20 cellular contexts compared by ENCODE assay signal in the genomic region with DNA sequence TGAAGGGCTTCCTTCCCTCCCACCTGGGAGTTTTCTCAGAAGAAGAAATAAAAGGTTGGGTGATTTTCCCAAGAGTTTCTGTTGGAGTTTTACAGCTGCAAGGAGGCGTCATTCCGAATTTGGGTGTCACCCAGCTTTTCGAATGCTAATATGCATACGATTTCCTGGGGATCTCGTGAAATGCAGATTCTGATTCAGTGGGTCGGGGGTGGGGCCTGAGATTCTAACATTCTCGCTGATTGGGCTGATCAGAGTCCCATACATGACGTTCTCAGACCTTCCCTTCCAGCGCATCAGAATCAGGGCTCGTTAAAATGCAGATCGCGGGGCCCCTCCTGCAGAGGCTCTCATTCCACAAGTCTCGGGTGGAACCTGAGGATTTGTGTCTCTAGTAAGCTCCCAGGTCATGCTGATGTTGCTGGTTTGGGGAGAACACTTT.
DNase-seq lines count a peak whose midpoint lies in the region; ATAC-seq, FAIRE-seq and TF ChIP-seq lines count a peak whose summit lies in the region.
"Had no signal": no experiment of that assay in that cellular context is flagged by ENCODE, and none has a peak within 500 bp of the region (broad histone marks: within the 10 kb centered on the region; RNA-seq: fewer than 3 reads in every experiment).

No MANE protein-coding gene starts in this region.

- H2BK120ac ChIP-seq in H1 (replicated peaks; ENCODE audit: low read depth, low read length) = peak overlapping the region; percentile 86
- H2BK120ac ChIP-seq in mesendoderm (ENCODE audit: low read depth, low read length) = no peak overlapping the region

- H2AFZ ChIP-seq in HCT116 (ENCODE audit: low read depth, low read length, poor library complexity, severe bottlenecking) = no peak overlapping the region
- no peak overlapping the region for H2AFZ ChIP-seq in H1 (ENCODE audit: low read length)

- H2BK15ac ChIP-seq in H1 (ENCODE audit: low read length) (no peak overlapping the region), mesendoderm (replicated peaks; ENCODE audit: low read depth) (no peak overlapping the region)

- intact Hi-C loops in HCT116 (cut with micrococcal nuclease) = no loop called here

- WGBS in H1 (ENCODE audit: extremely low coverage in 1 of 2, insufficient coverage in 1 of 2, insufficient read length in 1 of 2, insufficient replicate concordance in 2 of 2, low coverage in 1 of 2, low lambda C conversion rate in 2 of 2, missing lambda C conversion rate in 1 of 2), 2 experiments = 2% methylated on average over 13 of the region's 13 CpGs; no CpG with 5 or more reads in 1 of the 2 experiments
- no CpG with 5 or more reads among the region's 13 CpGs for WGBS in mesendoderm (ENCODE audit: extremely low coverage, insufficient coverage, low lambda C conversion rate)

- RAD21 ChIA-PET in HCT116 (lab: Charles Lee; ENCODE audit: low non-redundant PET in 1 of 2, low total read pairs in 2 of 2, uncharacterized antibody in 2 of 2, unreplicated experiment in 2 of 2) = no interaction called here

- H4K8ac ChIP-seq in H1 (ENCODE audit: extremely low read depth, insufficient read depth, low read length) (peak overlapping the region; percentile 1; the same call in 1 of the 2 replicates), mesendoderm (ENCODE audit: low read depth, low read length) (no peak overlapping the region)

- no peak overlapping the region for H3K4me3 ChIP-seq in HCT116 (replicated peaks in 1 of 2; ENCODE audit: low read depth in 1 of 2, low read length in 2 of 2)
- H3K4me3 ChIP-seq in H1 (ENCODE audit: extremely low read depth in 1 of 4, insufficient read depth in 2 of 4, low read depth in 3 of 4, low read length in 4 of 4) = peak overlapping the region; percentile 12 to 52 (median 22); a peak in 7 of 8 replicates
- H3K4me3 ChIP-seq in mesendoderm (ENCODE audit: low read length) = no peak overlapping the region
- H3K4me3 ChIP-seq: BLaER1 treated with 17β-estradiol and CSF1 and Interleukin-3, amounts not matched to agents 10 nM and 100 nM; testis had no signal

- H2BK20ac ChIP-seq in H1 (ENCODE audit: low read length) = peak overlapping the region; percentile 6; the same call in 1 of the 2 replicates

- H3K23me2 ChIP-seq in H1 (ENCODE audit: low read depth, low read length) = peaks cover 4% of the 10 kb centered on the region; the same call in 1 of the 2 replicates

- H3K9ac ChIP-seq in HCT116 (ENCODE audit: low read length) (no peak overlapping the region), H1 (replicated peaks in 1 of 4; ENCODE audit: extremely low read depth in 1 of 4, low read depth in 3 of 4, low read length in 3 of 4) (peak overlapping the region in 2 of 4 experiments; percentile 5 to 11; a peak in 2 of 7 replicates), mesendoderm (ENCODE audit: low read length) (peak overlapping the region; percentile 24)
- H3K9ac ChIP-seq: BLaER1 treated with 17β-estradiol and CSF1 and Interleukin-3, amounts not matched to agents 10 nM and 100 nM had no signal

- H4K20me1 ChIP-seq in HCT116 (ENCODE audit: insufficient read depth) (no peaks in the 10 kb centered on the region), H1 (replicated peaks in 1 of 2; ENCODE audit: control insufficient read depth in 1 of 2, insufficient read depth in 2 of 2, low read length in 2 of 2) (no peaks in the 10 kb centered on the region)
- H4K20me1 ChIP-seq: BLaER1 treated with 17β-estradiol and CSF1 and Interleukin-3, amounts not matched to agents 10 nM and 100 nM had no signal

- H2BK12ac ChIP-seq in H1 (ENCODE audit: low read depth, low read length) = peak overlapping the region; percentile 52; the same call in 1 of the 2 replicates

- CTCF ChIA-PET in HCT116 (lab: Charles Lee) = no interaction called here
- CTCF ChIA-PET in H1 (lab: Charles Lee; ENCODE audit: partially characterized antibody) = interaction anchor here (0.5 to 6.1 kb wide), 11 partner anchors 10 to 181 kb away, joined by 3 to 61 read pairs (median 5); no protein-coding TSS in a partner anchor

- H3K79me2 ChIP-seq in HCT116 (ENCODE audit: insufficient read depth, low read length) (no peaks in the 10 kb centered on the region), H1 (ENCODE audit: control insufficient read depth in 1 of 2, insufficient read depth in 2 of 2, low read length in 2 of 2) (no peaks in the 10 kb centered on the region), mesendoderm (ENCODE audit: control insufficient read depth, insufficient read depth, low read length) (no peaks in the 10 kb centered on the region)

- FAIRE-seq in H1 (lab: Jason Lieb, UNC) = peak; percentile 96
- FAIRE-seq: colon had no signal

- H3K4me2 ChIP-seq in HCT116 (ENCODE audit: low read length) = no peak overlapping the region
- peak overlapping the region; percentile 69 to 86 for H3K4me2 ChIP-seq in H1 (ENCODE audit: insufficient read depth in 1 of 2, low read depth in 2 of 2, low read length in 2 of 2)
- H3K4me2 ChIP-seq in mesendoderm (ENCODE audit: low read length) = peak overlapping the region; percentile 16
- H3K4me2 ChIP-seq: BLaER1 treated with 17β-estradiol and CSF1 and Interleukin-3, amounts not matched to agents 10 nM and 100 nM had no signal

- H2AK5ac ChIP-seq in H1 (ENCODE audit: low read depth, low read length) (peak overlapping the region; percentile 67; the same call in 1 of the 2 replicates), mesendoderm (ENCODE audit: low read length) (no peak overlapping the region)

- TF ChIP-seq RAD21 in HCT116 (IDR thresholded peaks at IDR 0.05; ENCODE audit: low read depth) (no peak), H1 (IDR thresholded peaks at IDR 0.05 in 1 of 2, conservative IDR thresholded peaks at IDR 0.05 in 1 of 2; ENCODE audit: low read depth in 2 of 2, low read length in 2 of 2) (no peak)

- POLR2A ChIA-PET in HCT116 (lab: Charles Lee) = no interaction called here
- POLR2A ChIA-PET in H1 (lab: Charles Lee; ENCODE audit: partially characterized antibody) = interaction anchor here (0.6 to 2.7 kb wide), 14 partner anchors 9 to 1977 kb away, joined by 3 to 11 read pairs (median 4); a partner anchor contains a TSS

- H3K23ac ChIP-seq in H1 (ENCODE audit: insufficient read length) (no peak overlapping the region), mesendoderm (ENCODE audit: low read length) (no peak overlapping the region)

- H2BK5ac ChIP-seq in H1 (ENCODE audit: low read depth, low read length) (peak overlapping the region; percentile 85), mesendoderm (ENCODE audit: low read length) (peak overlapping the region; percentile 3)

- H3K79me1 ChIP-seq in H1 (ENCODE audit: low read depth, low read length) (no peaks in the 10 kb centered on the region), mesendoderm (ENCODE audit: low read length) (no peaks in the 10 kb centered on the region)

- H3K36me3 ChIP-seq in HCT116 (ENCODE audit: control insufficient read depth in 1 of 2, insufficient read depth in 2 of 2, low read length in 2 of 2) (no peaks in the 10 kb centered on the region), H1 (ENCODE audit: control insufficient read depth in 2 of 4, insufficient read depth in 4 of 4, low read length in 3 of 4) (no peaks in the 10 kb centered on the region), mesendoderm (ENCODE audit: control insufficient read depth, insufficient read depth, low read length) (no peaks in the 10 kb centered on the region)
- H3K36me3 ChIP-seq: BLaER1 treated with 17β-estradiol and CSF1 and Interleukin-3, amounts not matched to agents 10 nM and 100 nM had no signal

- no peak for ATAC-seq in HCT116
- ATAC-seq in GM19324 (IDR thresholded peaks at IDR 0.05; ENCODE audit: low FRiP score, unreplicated experiment) = no peak
- ATAC-seq: activated naive CD4-positive, alpha-beta T cell treated with anti-CD3 and anti-CD28 coated beads, Interleukin-2, amount 50 U/mL, for 72 hours; activated T-cell treated with anti-CD3 and anti-CD28 coated beads, Interleukin-2, amount 50 U/mL, for 72 hours; left lobe of liver; Panc1 had no signal

- H3K9me3 ChIP-seq in HCT116 (ENCODE audit: control insufficient read depth in 1 of 2, insufficient read depth in 1 of 2, low read depth in 1 of 2, low read length in 2 of 2) = no peaks in the 10 kb centered on the region
- H3K9me3 ChIP-seq in H1 (ENCODE audit: insufficient read depth in 2 of 2, low read depth in 1 of 2, low read length in 1 of 2) = no peaks in the 10 kb centered on the region
- H3K9me3 ChIP-seq: BLaER1 treated with 17β-estradiol and CSF1 and Interleukin-3, amounts not matched to agents 10 nM and 100 nM; testis had no signal

- H3K56ac ChIP-seq in H1 (replicated peaks; ENCODE audit: insufficient read length, low read depth, low read length) (no peak overlapping the region), mesendoderm (ENCODE audit: low read length) (peak overlapping the region; percentile 30)

- no peak overlapping the region for H3K14ac ChIP-seq in H1 (ENCODE audit: insufficient read length)

- no peak for TF ChIP-seq EP300 in H1 (IDR thresholded peaks at IDR 0.05; ENCODE audit: borderline replicate concordance in 1 of 2, low read depth in 2 of 2, low read length in 2 of 2)

- peak overlapping the region; percentile 15 for H3K4ac ChIP-seq in H1 (replicated peaks; ENCODE audit: insufficient read length, low read depth, low read length)
- no peak overlapping the region for H3K4ac ChIP-seq in mesendoderm (ENCODE audit: low read depth, low read length)

- peak overlapping the region; percentile 80 for H3K18ac ChIP-seq in H1 (ENCODE audit: extremely low read depth, low read length)
- peak overlapping the region; percentile 75 for H3K18ac ChIP-seq in mesendoderm (ENCODE audit: low read length)

- no peaks in the 10 kb centered on the region for H3K9me2 ChIP-seq in HCT116 (ENCODE audit: insufficient read depth)

- TF ChIP-seq POLR2A in HCT116 (IDR thresholded peaks at IDR 0.05; ENCODE audit: borderline replicate concordance, extremely low read depth, insufficient read depth, insufficient read length) (no peak), H1 (IDR thresholded peaks at IDR 0.05; ENCODE audit: control extremely low read depth in 1 of 2, low read depth in 2 of 2, low read length in 2 of 2) (peak; percentile 39 to 63; a peak in 2 of 3 replicates)

- no peak for DNase-seq in HCT116 (ENCODE audit: low read depth, low spot score)
- peak in 1 of 2 experiments; percentile 72 for DNase-seq in H1 (ENCODE audit: low read depth in 1 of 2, low spot score in 2 of 2)
- DNase-seq in mesendoderm = peak; percentile 89
- no peak for DNase-seq in activated naive CD4-positive, alpha-beta T cell (lab: John Stamatoyannopoulos, UW)
- DNase-seq in Kasumi-1 (lab: John Stamatoyannopoulos, UW) = no peak
- DNase-seq in activated CD4-positive, alpha-beta T cell treated with anti-CD3 and anti-CD28 coated beads, Interleukin-2, amount 50 U/mL, for 4 hours = no peak
- DNase-seq: activated CD8-positive, alpha-beta memory T cell treated with anti-CD3 and anti-CD28 coated beads for 24 hours; activated T-cell treated with anti-CD3 and anti-CD28 coated beads, Interleukin-2, amount 50 U/mL, for 72 hours; KBM-7; MV-4-11; NCI-H187 treated with DMSO at 0.1 percent for 48 hours; NCI-H2227 treated with DMSO at 0.1 percent for 48 hours; testis had no signal

- H3K4me1 ChIP-seq in HCT116 (ENCODE audit: control insufficient read depth in 1 of 2, insufficient read depth in 2 of 2, low read length in 2 of 2) (peaks cover 43 to 55% of the 10 kb centered on the region in 2 experiments), H1 (replicated peaks in 1 of 4; ENCODE audit: control insufficient read depth in 3 of 4, insufficient read depth in 4 of 4, low read length in 3 of 4) (peaks cover 14 to 25% (median 20%) of the 10 kb centered on the region in 4 experiments), mesendoderm (ENCODE audit: control insufficient read depth, low read depth, low read length) (peaks cover 8% of the 10 kb centered on the region)
- H3K4me1 ChIP-seq: testis had no signal

- H3K27me3 ChIP-seq in HCT116 (ENCODE audit: insufficient read depth, low read length) (no peaks in the 10 kb centered on the region), H1 (replicated peaks in 1 of 4; ENCODE audit: control insufficient read depth in 3 of 4, extremely low read depth in 1 of 4, insufficient read depth in 3 of 4, low read length in 3 of 4) (no peaks in the 10 kb centered on the region; a peak in 3 of 7 replicates), mesendoderm (ENCODE audit: insufficient read depth, low read length, poor library complexity) (no peaks in the 10 kb centered on the region)
- H3K27me3 ChIP-seq: BLaER1 treated with 17β-estradiol and CSF1 and Interleukin-3, amounts not matched to agents 10 nM and 100 nM; testis had no signal

- H4K5ac ChIP-seq in H1 (ENCODE audit: insufficient read length, low read depth, low read length) = peak overlapping the region; percentile 63
- H4K5ac ChIP-seq in mesendoderm (ENCODE audit: low read length) = no peak overlapping the region

- TF ChIP-seq CTCF in HCT116 (IDR thresholded peaks at IDR 0.05 in 2 of 3, conservative IDR thresholded peaks at IDR 0.05 in 1 of 3; ENCODE audit: borderline replicate concordance in 1 of 3, insufficient read depth in 1 of 3, low read depth in 2 of 3, low read length in 2 of 3) (no peak), H1 (IDR thresholded peaks at IDR 0.05; ENCODE audit: control extremely low read depth in 1 of 3, insufficient read depth in 1 of 3, low read depth in 1 of 3, low read length in 3 of 3) (no peak)

- H4K91ac ChIP-seq in H1 (replicated peaks; ENCODE audit: insufficient read length, low read length) = peak overlapping the region; percentile 54

- H3K27ac ChIP-seq in HCT116 (ENCODE audit: low read depth, low read length) (peak overlapping the region; percentile 49), H1 (ENCODE audit: low read depth, low read length) (peak overlapping the region; percentile 73; the same call in 1 of the 2 replicates), mesendoderm (ENCODE audit: low read depth, low read length) (peak overlapping the region; percentile 26)
- H3K27ac ChIP-seq: BLaER1 treated with 17β-estradiol and CSF1 and Interleukin-3, amounts not matched to agents 10 nM and 100 nM; HL-60; testis had no signal

- BruUV-seq in HCT116 (replicated peaks; lab: Mats Ljungman, UMichigan) = no TSS peak

Comparison
In these comparisons a context has a peak if more than half of its experiments do, and no peak if none do; other contexts are left out.
1. H3K4me3 ChIP-seq: peak in H1 (4 of 4); none in HCT116 (0 of 2) and mesendoderm (single experiment).
2. Peak in every context shown above with its lines, with median percentiles within 50 percentile points of each other: H3K27ac ChIP-seq.